In the genomic region with DNA sequence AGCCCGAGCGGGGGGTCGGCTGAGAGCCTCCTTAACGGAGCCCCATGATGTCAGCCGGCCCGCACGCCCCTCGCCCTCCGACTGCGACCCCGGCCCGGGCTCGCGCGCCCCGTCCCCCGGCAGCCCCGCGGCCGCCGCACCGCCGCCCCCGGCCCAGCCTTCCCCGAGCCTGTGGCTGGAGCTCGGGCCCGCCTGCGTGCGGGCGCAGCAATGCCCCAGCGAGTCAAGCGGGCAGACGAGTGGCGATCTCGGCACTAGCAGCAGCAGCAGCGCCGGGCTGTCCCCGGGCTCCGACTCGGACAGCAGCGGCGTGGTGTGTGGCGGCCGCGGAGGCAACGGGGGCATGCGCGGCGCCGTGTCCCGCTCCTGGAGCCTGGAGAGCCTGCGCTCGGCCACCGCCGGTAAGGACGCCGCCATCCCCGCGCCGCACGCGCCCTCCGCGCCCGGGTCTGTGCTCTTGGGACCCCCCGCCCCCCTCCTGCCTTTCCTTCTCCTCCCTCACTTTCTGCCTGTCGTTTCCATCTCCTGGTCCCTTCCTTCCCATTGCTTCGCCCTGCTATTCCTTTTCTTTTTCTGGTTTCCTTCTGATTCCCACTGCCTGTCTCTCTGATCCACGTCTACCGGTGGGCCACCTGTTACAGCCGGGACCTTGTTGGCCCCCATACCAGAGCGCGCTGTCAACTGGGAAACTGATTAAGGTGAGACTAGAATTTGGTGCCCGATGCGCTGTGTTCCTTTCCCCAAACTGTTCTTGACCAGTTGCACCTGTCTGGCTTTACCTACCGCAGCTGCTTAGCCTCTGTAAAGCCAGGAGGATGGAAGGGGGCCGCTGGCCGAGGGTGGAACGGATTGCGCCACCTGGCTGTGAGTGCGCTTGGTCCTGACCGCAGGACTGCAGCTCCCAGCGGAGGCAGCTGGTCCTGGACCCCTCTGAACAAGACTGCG, we compare ENCODE assay signal across 8 cellular contexts.
DNase-seq lines count a peak whose midpoint lies in the region; ATAC-seq and TF ChIP-seq lines count a peak whose summit lies in the region.

No MANE protein-coding gene starts in this region.

- no peak for TF ChIP-seq POLR2A in right lobe of liver (IDR thresholded peaks at IDR 0.05)

- DNase-seq in BJ (ENCODE audit: low read depth): no peak
- peak; percentile 92 for DNase-seq in H7
- no peak for DNase-seq in ascending aorta (ENCODE audit: low spot score in 2 of 2)
- DNase-seq in right lobe of liver: peak in 1 of 3 donors; percentile 44
- no peak for DNase-seq in NOMO-1 (lab: John Stamatoyannopoulos, UW; ENCODE audit: unreplicated experiment in 2 of 2)
- DNase-seq in stimulated activated CD4-positive, alpha-beta T cell treated with anti-CD3 and anti-CD28 coated beads, Interleukin-4, amount 100 ng/mL, for 1 hour: no peak
- DNase-seq in SKM-1 (lab: John Stamatoyannopoulos, UW; ENCODE audit: unreplicated experiment): no peak

- WGBS in right lobe of liver (ENCODE audit: insufficient coverage, low coverage, low lambda C conversion rate, missing lambda C conversion rate): 5% methylated on average over 30 of the region's 84 CpGs

- CTCF ChIA-PET in BJ (lab: Yijun Ruan, JAX): interaction anchor here (1.2 to 1.4 kb wide), 2 partner anchors 14 to 167 kb away, joined by 3 to 4 read pairs; no protein-coding TSS in a partner anchor

- H3K27me3 ChIP-seq in BJ (ENCODE audit: control insufficient read depth, insufficient read depth, low read length) (peaks cover 21% of the 10 kb centered on the region), H7 (ENCODE audit: control insufficient read depth, insufficient read depth, low read length) (peaks cover 34% of the 10 kb centered on the region), ascending aorta (no peaks in the 10 kb centered on the region), right lobe of liver (peaks cover 0 to 10% of the 10 kb centered on the region in 2 donors)

- POLR2A ChIA-PET in BJ (lab: Charles Lee): no interaction called here

- H3K36me3 ChIP-seq in BJ (ENCODE audit: control insufficient read depth, insufficient read depth, low read length) (no peaks in the 10 kb centered on the region), H7 (replicated peaks; ENCODE audit: control insufficient read depth, insufficient read depth, low read length) (no peaks in the 10 kb centered on the region), ascending aorta (no peaks in the 10 kb centered on the region), right lobe of liver (no peaks in the 10 kb centered on the region)

- H3K9me3 ChIP-seq in ascending aorta (no peaks in the 10 kb centered on the region), right lobe of liver (no peaks in the 10 kb centered on the region)

- intact Hi-C loops in ascending aorta (cut with DNase I): no loop called here
- intact Hi-C loops in right lobe of liver (cut with DNase I): no loop called here

- ATAC-seq in right lobe of liver: peak; percentile 60 to 76 (median 62)
- ATAC-seq in HG03457 (IDR thresholded peaks at IDR 0.05; ENCODE audit: unreplicated experiment): no peak

- H3K4me3 ChIP-seq in BJ (ENCODE audit: low read depth, low read length) (no peak overlapping the region), H7 (ENCODE audit: insufficient read depth, low read depth, low read length) (peak overlapping the region; percentile 44), ascending aorta (peak overlapping the region; percentile 21 to 30), right lobe of liver (peak overlapping the region in 1 of 3 donors; percentile 21)

- no peak overlapping the region for H3K27ac ChIP-seq in ascending aorta
- H3K27ac ChIP-seq in right lobe of liver: no peak overlapping the region

- H3K4me1 ChIP-seq in ascending aorta (no peaks in the 10 kb centered on the region), right lobe of liver (peaks cover 0 to 6% (median 0%) of the 10 kb centered on the region in 4 donors)

- TF ChIP-seq CTCF in BJ (IDR thresholded peaks at IDR 0.05; ENCODE audit: insufficient read depth, low read depth, low read length): peak; percentile 26; the same call in 1 of the 2 replicates
- no peak for TF ChIP-seq CTCF in ascending aorta (IDR thresholded peaks at IDR 0.05)
- peak in 3 of 4 donors; percentile 10 to 33 (median 29) for TF ChIP-seq CTCF in right lobe of liver (IDR thresholded peaks at IDR 0.05)

Comparison
In these comparisons a context has a peak if more than half of its experiments do, and no peak if none do; other contexts are left out.
1. CTCF ChIP-seq: peak in BJ (single experiment) and right lobe of liver (3 of 4); none in ascending aorta (0 of 3).